Comparison of ENCODE assay signal across 6 cellular contexts in genomic region chr14:55754871-55755270, GRCh38.
"Had no signal": no experiment of that assay in that cellular context is flagged by ENCODE, and none has a peak within 500 bp of the region (broad histone marks: within the 10 kb centered on the region; RNA-seq: fewer than 3 reads in every experiment).

No MANE protein-coding gene starts in this region.

- DNase-seq: GM23248, GOT3, H9, HCEC 1CT, KBM-7 had no signal

- H3K27ac ChIP-seq: GM23248, HL-60 had no signal

- H3K9ac ChIP-seq: GM23248 had no signal

- H3K4me3 ChIP-seq: GM23248 had no signal

- H2AFZ ChIP-seq: GM23248 had no signal
